In the genomic region with DNA sequence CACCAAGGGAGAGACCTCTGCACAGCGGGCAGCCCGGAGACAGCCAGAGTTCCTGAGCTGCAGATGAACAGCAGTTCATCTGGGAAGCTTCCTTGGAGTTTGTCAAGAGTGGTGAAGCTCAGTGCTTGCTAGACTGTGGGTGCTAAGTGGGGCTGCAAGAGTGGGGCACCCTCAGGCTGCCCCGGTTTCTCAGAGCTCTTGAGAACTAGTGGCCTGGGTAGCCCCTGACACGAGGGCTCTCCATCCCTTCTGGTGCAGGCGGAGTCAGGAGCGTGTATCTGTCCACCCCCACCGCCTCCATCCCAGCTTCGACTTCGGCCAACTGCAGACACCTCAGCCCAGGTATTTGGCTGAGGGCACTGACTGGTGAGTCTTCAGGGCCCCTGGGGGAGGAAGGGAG, we compare ENCODE assay signal across 28 cellular contexts.
"Had no signal": no experiment of that assay in that cellular context is flagged by ENCODE, and none has a peak within 500 bp of the region (broad histone marks: within the 10 kb centered on the region; RNA-seq: fewer than 3 reads in every experiment).

No MANE protein-coding gene starts in this region.

- H3K36me3 ChIP-seq: left ventricle myocardium inferior, neural progenitor cell, neutrophil, suprapubic skin, thoracic aorta, tibial artery, upper lobe of right lung, uterus had no signal

- H3K9me3 ChIP-seq: left ventricle myocardium inferior, neutrophil, suprapubic skin, thoracic aorta, tibial artery, upper lobe of right lung, uterus had no signal

- DNase-seq: hypothalamus; immature natural killer cell; kidney; left colon; left ventricle myocardium inferior; mesendoderm; naive B cell; natural killer cell; nephron progenitor cell; occipital lobe; right cardiac atrium; stimulated activated CD4-positive, alpha-beta T cell treated with anti-CD3 and anti-CD28 coated beads, Interleukin-12 subunit alpha, Interleukin-12 subunit beta, amount 100 ng/mL, for 4 hours; stimulated activated CD4-positive, alpha-beta T cell treated with anti-CD3 and anti-CD28 coated beads, Interleukin-15, amount 100 ng/mL, for 24 hours; stimulated activated CD4-positive, alpha-beta T cell treated with anti-CD3 and anti-CD28 coated beads, Interleukin-2, amount 100 ng/mL, for 24 hours; stimulated activated CD4-positive, alpha-beta T cell treated with anti-CD3 and anti-CD28 coated beads, Interleukin-4, amount 100 ng/mL, for 1 hour; stimulated activated naive CD4-positive, alpha-beta T cell; tibial artery; trophoblast cell; upper lobe of right lung; uterus had no signal

- H3K4me3 ChIP-seq: left ventricle myocardium inferior, lung, neural progenitor cell, skin epidermis, suprapubic skin, thoracic aorta, tibial artery, upper lobe of right lung, uterus had no signal

- H3K27me3 ChIP-seq: neural progenitor cell, upper lobe of right lung, uterus had no signal

- H3K4me2 ChIP-seq: neural progenitor cell had no signal

- FAIRE-seq: islet of Langerhans, kidney had no signal

- H3K9ac ChIP-seq: neural progenitor cell, parathyroid adenoma had no signal

- H3K27ac ChIP-seq: left ventricle myocardium inferior, neural progenitor cell, neutrophil, parathyroid adenoma, skin epidermis, suprapubic skin, thoracic aorta, tibial artery, upper lobe of right lung, uterus had no signal

- H3K4me1 ChIP-seq: left ventricle myocardium inferior, suprapubic skin, tibial artery, upper lobe of right lung, uterus had no signal

- H3K79me2 ChIP-seq: parathyroid adenoma had no signal

- H2AFZ ChIP-seq: neural progenitor cell, parathyroid adenoma had no signal
